ENCODE assay signal across 7 cellular contexts in the genomic region with DNA sequence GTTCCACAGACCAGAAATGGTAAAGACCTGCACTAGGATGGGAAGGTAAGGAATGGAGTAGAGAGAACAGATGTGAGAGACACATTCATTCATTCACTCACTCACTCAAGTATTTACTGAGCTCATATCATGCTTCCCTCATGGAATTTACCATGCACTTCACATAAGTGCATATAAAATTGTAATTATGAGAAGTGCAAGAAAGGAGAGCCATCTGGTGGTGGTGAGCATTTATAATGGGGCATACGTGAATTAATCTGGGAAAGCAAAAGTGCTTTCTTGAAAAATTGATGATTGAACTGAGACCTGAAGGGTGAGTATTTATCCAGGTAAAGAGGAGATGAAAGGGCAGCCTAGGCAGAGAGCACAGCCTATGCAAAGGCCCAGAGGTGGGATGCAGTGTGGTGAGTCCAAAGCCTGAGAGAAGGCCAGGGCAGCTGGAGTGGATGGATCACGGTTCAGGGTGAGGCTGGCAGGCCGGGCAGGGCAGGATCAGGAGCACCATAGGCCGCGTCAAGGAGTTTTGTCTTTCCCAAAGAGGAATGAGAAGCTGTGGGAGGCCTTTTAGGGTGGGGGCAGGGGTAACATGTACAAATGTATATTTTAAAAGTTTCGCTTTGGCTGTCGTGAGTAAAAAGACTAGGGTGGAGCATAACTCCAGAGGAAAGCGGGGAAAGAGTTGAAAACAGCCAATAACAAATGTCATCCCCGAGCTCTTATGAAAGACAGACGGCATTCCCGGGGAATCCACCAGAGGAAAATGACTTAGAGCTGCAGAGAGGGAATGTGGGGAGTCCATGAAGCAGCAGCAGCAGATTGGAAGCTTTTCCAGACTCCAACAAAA.
DNase-seq lines count a peak whose midpoint lies in the region; ATAC-seq and TF ChIP-seq lines count a peak whose summit lies in the region.
"Not testable (repeated sequence)": the region's sequence is repeated elsewhere in the genome, so short reads cannot be mapped to it uniquely, and the experiment has no call there.

No MANE protein-coding gene starts in this region.

- POLR2A ChIA-PET in IMR-90 (lab: Charles Lee; ENCODE audit: unreplicated experiment); SK-N-SH (lab: Yijun Ruan, JAX): not testable (repeated sequence)

- in situ Hi-C loops in IMR-90 (cut with MboI; ENCODE audit: low sequenced_read_pairs), result loop anchor here (10.0 kb wide), 1 partner anchor 270 kb away; a partner anchor contains a TSS

- peak overlapping the region; percentile 61; the same call in 1 of the 2 replicates for H3K18ac ChIP-seq in IMR-90 (ENCODE audit: low read depth, low read length)

- not testable (repeated sequence) for H3K79me1 ChIP-seq in IMR-90 (ENCODE audit: low read depth in 1 of 2, low read length in 2 of 2)

- H3F3A ChIP-seq in SK-N-SH (replicated peaks; ENCODE audit: insufficient read depth), result not testable (repeated sequence)

- ATAC-seq in IMR-90 (ENCODE audit: low read depth), result peak; percentile 40
- ATAC-seq in heart right ventricle, result not testable (repeated sequence)

- H2AK9ac ChIP-seq in IMR-90 (replicated peaks; ENCODE audit: low read depth, low read length, poor library complexity), result peak overlapping the region; percentile 76

- dilution Hi-C loops in IMR-90 (cut with HindIII; ENCODE audit: low sequenced_read_pairs, unreplicated experiment), result not testable (repeated sequence)

- peak overlapping the region; percentile 91 for H2AK5ac ChIP-seq in IMR-90 (ENCODE audit: low read depth, low read length)

- peak overlapping the region; percentile 88 for H4K91ac ChIP-seq in IMR-90 (ENCODE audit: insufficient read depth, low read depth, low read length)

- not testable (repeated sequence) for H3K4me3 ChIP-seq in IMR-90 (ENCODE audit: insufficient read depth, low read depth, low read length); SK-N-SH (ENCODE audit: low read depth in 2 of 2, low read length in 1 of 2); choroid plexus epithelial cell (ENCODE audit: low read depth, low read length); heart right ventricle

- not testable (repeated sequence) for H3K36me3 ChIP-seq in IMR-90 (ENCODE audit: control insufficient read depth, insufficient read depth, low read length); SK-N-SH (replicated peaks in 1 of 2; ENCODE audit: control insufficient read depth in 1 of 2, insufficient read depth in 2 of 2, low read length in 1 of 2); heart right ventricle

- peak overlapping the region; percentile 36 for H2BK5ac ChIP-seq in IMR-90 (ENCODE audit: low read depth, low read length, poor library complexity, severe bottlenecking)

- TF ChIP-seq RAD21 in IMR-90 (IDR thresholded peaks at IDR 0.05; ENCODE audit: low read length) (peak; percentile 50), SK-N-SH (IDR thresholded peaks at IDR 0.05; ENCODE audit: low read length) (peak; percentile 55)

- H2BK20ac ChIP-seq in IMR-90 (ENCODE audit: low read depth, low read length), result peak overlapping the region; percentile 96

- peak overlapping the region; percentile 81; the same call in 2 of the 3 replicates for H2BK15ac ChIP-seq in IMR-90 (ENCODE audit: low read depth, low read length)

- H3K27ac ChIP-seq in IMR-90 (ENCODE audit: insufficient read depth, low read length), result peak overlapping the region; percentile 54; the same call in 1 of the 2 replicates
- H3K27ac ChIP-seq in SK-N-SH (ENCODE audit: low read depth in 2 of 2, low read length in 1 of 2), result peak overlapping the region; percentile 30 to 58
- peak overlapping the region in 8 of 10 donors; percentile 44 to 86 (median 75) for H3K27ac ChIP-seq in heart right ventricle

- H3K9ac ChIP-seq in IMR-90 (ENCODE audit: low read depth, low read length); SK-N-SH: not testable (repeated sequence)

- H2BK120ac ChIP-seq in IMR-90 (ENCODE audit: low read depth, low read length), result peak overlapping the region; percentile 90

- peak overlapping the region in 1 of 2 experiments; percentile 82; a peak in 3 of 4 replicates for H4K8ac ChIP-seq in IMR-90 (ENCODE audit: low read depth in 2 of 2, low read length in 2 of 2)

- CTCF ChIA-PET in IMR-90 (lab: Yijun Ruan, JAX) (interaction anchor here (0.7 to 1.7 kb wide), 3 partner anchors 15 to 109 kb away, joined by 3 to 6 read pairs (median 4); no protein-coding TSS in a partner anchor), SK-N-SH (lab: Yijun Ruan, JAX) (interaction anchor here (1.5 to 3.1 kb wide), 4 partner anchors 14 to 149 kb away, joined by 5 to 19 read pairs (median 8); no protein-coding TSS in a partner anchor)

- H3K4me1 ChIP-seq in IMR-90 (ENCODE audit: control insufficient read depth, insufficient read depth, low read length) (peaks cover 28% of the 10 kb centered on the region), SK-N-SH (ENCODE audit: control insufficient read depth in 1 of 2, insufficient read depth in 2 of 2, low read depth in 1 of 2, low read length in 1 of 2) (peaks cover 23 to 29% of the 10 kb centered on the region in 2 experiments; a peak in 3 of 4 replicates), heart right ventricle (peaks cover 9 to 52% (median 37%) of the 10 kb centered on the region in 9 donors)

- H3K9me1 ChIP-seq in IMR-90 (ENCODE audit: insufficient read depth, low read length), result peaks cover 28% of the 10 kb centered on the region

- not testable (repeated sequence) for H4K20me1 ChIP-seq in IMR-90 (ENCODE audit: insufficient read depth, low read length); SK-N-SH (ENCODE audit: insufficient read depth)

- not testable (repeated sequence) for TF ChIP-seq EP300 in SK-N-SH (IDR thresholded peaks at IDR 0.05; ENCODE audit: borderline replicate concordance in 1 of 2, low read depth in 1 of 2, low read length in 1 of 2)

- DNase-seq in DMS 273 treated with DMSO at 0.1 percent for 48 hours (lab: John Stamatoyannopoulos, UW), result peak; percentile 21
- DNase-seq in IMR-90, result peak; percentile 40
- peak; percentile 11 for DNase-seq in NCI-H510A treated with DMSO at 0.1 percent for 48 hours (lab: John Stamatoyannopoulos, UW)
- DNase-seq in SK-N-SH, heart right ventricle: not testable (repeated sequence)
- peak; percentile 40 for DNase-seq in choroid plexus epithelial cell (ENCODE audit: low read depth)
- peak; percentile 67 for DNase-seq in posterior vena cava (ENCODE audit: low spot score)

- H3K23ac ChIP-seq in IMR-90 (ENCODE audit: low read depth, low read length), result peak overlapping the region; percentile 89

- H3K9me3 ChIP-seq in IMR-90 (ENCODE audit: control insufficient read depth, insufficient read depth, low read length); SK-N-SH; heart right ventricle: not testable (repeated sequence)

- H2AFZ ChIP-seq in IMR-90 (replicated peaks; ENCODE audit: low read length, poor library complexity), result peak overlapping the region; percentile 77
- H2AFZ ChIP-seq in SK-N-SH (ENCODE audit: low read depth), result not testable (repeated sequence)

- H3K4me2 ChIP-seq in IMR-90 (ENCODE audit: low read depth, low read length), result peak overlapping the region; percentile 13; the same call in 1 of the 2 replicates
- peak overlapping the region; percentile 66 for H3K4me2 ChIP-seq in SK-N-SH

- peak overlapping the region; percentile 95 for H3K4ac ChIP-seq in IMR-90 (ENCODE audit: low read depth, low read length)

- no CpG with 5 or more reads among the region's 11 CpGs for WGBS in IMR-90 (ENCODE audit: extremely low coverage in 2 of 2, insufficient read length in 1 of 2), 2 experiments
- 91% methylated on average over 11 of the region's 11 CpGs for WGBS in SK-N-SH (ENCODE audit: low lambda C conversion rate)
- 77 to 80% methylated on average over 11 of the region's 11 CpGs for WGBS in heart right ventricle, 2 donors

- intact Hi-C loops in IMR-90 (cut with micrococcal nuclease), result not testable (repeated sequence)
- intact Hi-C loops in heart right ventricle (cut with DNase I), result loop anchor here in 1 of 10 donors (10.0 kb wide), 1 partner anchor 270 kb away; a partner anchor contains a TSS
- intact Hi-C loops in posterior vena cava (cut with DNase I), result loop anchor here in 1 of 2 donors (1.0 kb wide), 1 partner anchor 45 kb away; no protein-coding TSS in a partner anchor

- not testable (repeated sequence) for BruUV-seq in IMR-90 (replicated peaks; lab: Mats Ljungman, UMichigan)

- H3K56ac ChIP-seq in IMR-90 (ENCODE audit: extremely low read depth, insufficient read depth, low read length), result peak overlapping the region; percentile 5; the same call in 1 of the 2 replicates

- not testable (repeated sequence) for TF ChIP-seq POLR2A in IMR-90 (IDR thresholded peaks at IDR 0.05; ENCODE audit: low read depth, low read length)

- H3K9me2 ChIP-seq in SK-N-SH, result not testable (repeated sequence)

- not testable (repeated sequence) for H3K27me3 ChIP-seq in IMR-90 (ENCODE audit: control insufficient read depth, insufficient read depth, low read length); SK-N-SH (ENCODE audit: insufficient read depth)
- peaks cover 0 to 74% (median 0%) of the 10 kb centered on the region in 7 donors for H3K27me3 ChIP-seq in heart right ventricle

- TF ChIP-seq CTCF in IMR-90 (conservative IDR thresholded peaks at IDR 0.05; ENCODE audit: low read depth, low read length) (peak; percentile 47), SK-N-SH (IDR thresholded peaks at IDR 0.05) (peak; percentile 48), choroid plexus epithelial cell (conservative IDR thresholded peaks at IDR 0.05; ENCODE audit: low read depth, low read length) (peak; percentile 35), heart right ventricle (IDR thresholded peaks at IDR 0.05) (peak in 4 of 9 donors; percentile 15 to 29 (median 21))

- peak overlapping the region; percentile 90 for H3K14ac ChIP-seq in IMR-90 (replicated peaks; ENCODE audit: low read depth, low read length)

- not testable (repeated sequence) for H3K79me2 ChIP-seq in SK-N-SH (ENCODE audit: insufficient read depth)

- H4K5ac ChIP-seq in IMR-90 (ENCODE audit: low read depth, low read length), result peak overlapping the region; percentile 70

TF ChIP-seq in IMR-90, 13 proteins besides CTCF, POLR2A, EP300 and RAD21:
- peak; percentile 46 for TF ChIP-seq SMC3 (IDR thresholded peaks at IDR 0.05; ENCODE audit: low read depth, low read length)

TF ChIP-seq in SK-N-SH, 30 proteins besides CTCF, POLR2A, EP300 and RAD21:
- peak; percentile 45 for TF ChIP-seq SMC3 (IDR thresholded peaks at IDR 0.05; ENCODE audit: low read depth, low read length)
